ENCODE assay signal across 11 cellular contexts in genomic region chr20:48819813-48820648, GRCh38. TPM values are rescaled to one million over a fixed set of nuclear protein-coding genes. Genes with fewer than 3 reads are reported as not detected.
DNase-seq lines count a peak whose midpoint lies in the region; ATAC-seq and TF ChIP-seq lines count a peak whose summit lies in the region.
"Had no signal": no experiment of that assay in that cellular context is flagged by ENCODE, and none has a peak within 500 bp of the region (broad histone marks: within the 10 kb centered on the region; RNA-seq: fewer than 3 reads in every experiment).

No MANE protein-coding gene starts in this region.

- intact Hi-C loops in psoas muscle (cut with DNase I): loop anchor here in 1 of 2 donors (5.0 kb wide), 1 partner anchor 87 kb away; no protein-coding TSS in a partner anchor

- H3K36me3 ChIP-seq in DOHH2 (ENCODE audit: control insufficient read depth, low read length) (no peaks in the 10 kb centered on the region), psoas muscle (ENCODE audit: insufficient read depth in 1 of 2, low read depth in 1 of 2) (no peaks in the 10 kb centered on the region)
- H3K36me3 ChIP-seq: thoracic aorta had no signal

- no peaks in the 10 kb centered on the region for H3K9me2 ChIP-seq in DOHH2 (replicated peaks; ENCODE audit: control insufficient read depth, low read length)

- H3K79me2 ChIP-seq in DOHH2 (ENCODE audit: control insufficient read depth, low read length): no peaks in the 10 kb centered on the region

- H3K4me3 ChIP-seq in DOHH2 (ENCODE audit: low read length) (no peak overlapping the region), NB4 (ENCODE audit: low read depth, low read length) (no peak overlapping the region), choroid plexus epithelial cell (ENCODE audit: low read depth, low read length) (no peak overlapping the region), psoas muscle (no peak overlapping the region)
- H3K4me3 ChIP-seq: thoracic aorta had no signal

- H3K27ac ChIP-seq in DOHH2 (ENCODE audit: low read depth, low read length) (no peak overlapping the region), psoas muscle (peak overlapping the region; percentile 41)

- peaks cover 32% of the 10 kb centered on the region for H3F3A ChIP-seq in DOHH2 (ENCODE audit: control insufficient read depth, insufficient read depth)

- H4K20me1 ChIP-seq in DOHH2 (ENCODE audit: control insufficient read depth, insufficient read depth, low read depth, low read length): no peaks in the 10 kb centered on the region; the same call in 1 of the 2 replicates

- H3K9me3 ChIP-seq in DOHH2 (ENCODE audit: control insufficient read depth, insufficient read depth, low read length) (no peaks in the 10 kb centered on the region), psoas muscle (no peaks in the 10 kb centered on the region)
- H3K9me3 ChIP-seq: thoracic aorta had no signal

- H3K4me2 ChIP-seq in DOHH2 (ENCODE audit: low read length): peak overlapping the region; percentile 78

- ATAC-seq in psoas muscle (peak; percentile 72 to 81 (median 74)), GM21529 (IDR thresholded peaks at IDR 0.05; ENCODE audit: unreplicated experiment) (no peak), GM18498 (IDR thresholded peaks at IDR 0.05; ENCODE audit: unreplicated experiment) (no peak)

- H3K4me1 ChIP-seq in DOHH2 (ENCODE audit: control insufficient read depth, low read length): peaks cover 90% of the 10 kb centered on the region
- H3K4me1 ChIP-seq in psoas muscle: no peaks in the 10 kb centered on the region

- TF ChIP-seq CTCF in DOHH2 (IDR thresholded peaks at IDR 0.05; ENCODE audit: low read depth, low read length, poor library complexity, severe bottlenecking) (no peak), NB4 (IDR thresholded peaks at IDR 0.05; ENCODE audit: low read depth, low read length) (no peak), choroid plexus epithelial cell (conservative IDR thresholded peaks at IDR 0.05; ENCODE audit: low read depth, low read length) (no peak), psoas muscle (IDR thresholded peaks at IDR 0.05) (no peak)

- DNase-seq in NB4 (ENCODE audit: low read depth): peak; percentile 64
- DNase-seq in choroid plexus epithelial cell (ENCODE audit: low read depth): peak; percentile 28
- DNase-seq in psoas muscle: no peak
- no peak for DNase-seq in GDM1 (lab: John Stamatoyannopoulos, UW)
- DNase-seq in SK-N-DZ (ENCODE audit: low spot score): no peak
- DNase-seq: IMR-90, NCI-H2081 treated with DMSO at 0.1 percent for 48 hours had no signal

- H3K27me3 ChIP-seq in DOHH2 (ENCODE audit: control insufficient read depth, low read length) (no peaks in the 10 kb centered on the region), psoas muscle (ENCODE audit: insufficient read depth in 3 of 3, low read length in 2 of 3) (no peaks in the 10 kb centered on the region)

- 33 to 49% (median 43%) methylated on average over 15 of the region's 15 CpGs for WGBS in psoas muscle, 3 donors

- TF ChIP-seq POLR2A in NB4 (IDR thresholded peaks at IDR 0.05; ENCODE audit: extremely low read depth, insufficient read length): no peak

RNA-seq across cellular contexts. Expression of gene PREX1, which starts 7.8 kb away (rescaled TPM):
- 1 to 10 TPM; 5.3 to 8.3 (median 6.9) TPM for total RNA-seq in psoas muscle
- 1 to 10 TPM; 2.5 to 4.0 (median 3.5) TPM for polyA plus RNA-seq in psoas muscle
- polyA plus RNA-seq in SK-N-DZ (2014; cell fraction: cytosol; rRNA removed): 3.9 and 4.7 TPM in 2 replicates
- polyA plus RNA-seq in SK-N-DZ (2014; cell fraction: nucleus; rRNA removed): 5.1 and 11.4 TPM in 2 replicates

Comparison
In these comparisons a context has a peak if more than half of its experiments do, and no peak if none do; other contexts are left out.
1. DNase-seq: peak in NB4 (single experiment) and choroid plexus epithelial cell (single experiment); none in psoas muscle (0 of 2), GDM1 (single experiment) and SK-N-DZ (single experiment).
2. ATAC-seq: peak in psoas muscle (4 of 4); none in GM21529 (single experiment) and GM18498 (single experiment).